ENCODE assay signal across 14 cellular contexts in the genomic region with DNA sequence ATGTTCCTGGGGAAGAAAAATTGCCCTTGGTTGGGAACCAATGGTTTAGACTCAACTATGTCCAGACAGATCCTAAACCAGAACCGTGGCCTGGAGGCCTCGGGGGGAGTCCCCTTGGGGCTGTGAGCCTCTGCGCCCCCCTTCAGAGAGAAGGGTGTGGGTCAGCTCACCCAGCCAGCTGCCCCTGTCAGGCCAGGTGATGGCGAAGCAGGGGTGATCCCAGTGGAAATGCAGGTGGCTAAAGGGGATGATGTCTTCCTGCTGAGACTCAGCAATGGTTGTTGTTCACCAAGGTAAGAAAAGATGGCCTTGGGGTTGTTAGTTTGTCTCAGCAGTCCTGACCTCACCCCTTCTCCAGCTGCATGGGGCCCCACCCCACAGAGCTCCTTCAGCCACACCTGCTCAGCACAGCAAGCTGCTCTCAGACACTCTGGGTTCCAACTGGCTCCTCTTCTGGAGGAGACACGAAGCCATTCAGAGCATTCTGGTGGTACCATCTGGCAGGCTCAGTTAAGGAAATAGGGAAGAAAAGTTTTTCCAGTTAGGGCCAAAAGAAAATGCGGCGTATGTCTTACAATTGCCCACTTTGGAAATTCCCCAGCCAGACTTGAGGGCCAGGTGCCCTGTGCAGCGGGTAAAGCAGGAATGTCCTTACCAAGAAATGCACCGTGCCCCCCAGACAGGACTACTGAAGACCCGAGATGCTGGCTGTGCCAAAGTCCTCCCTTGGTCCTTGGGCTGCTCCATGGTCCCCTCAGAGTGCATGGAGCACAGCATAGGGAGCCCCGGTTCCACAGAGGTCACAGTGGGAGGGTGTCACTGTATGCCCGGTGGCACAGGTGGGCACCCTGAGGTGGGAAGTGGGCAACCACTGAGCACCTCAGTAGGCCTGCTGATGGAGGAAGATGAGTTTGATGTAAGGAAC.
"Had no signal": no experiment of that assay in that cellular context is flagged by ENCODE, and none has a peak within 500 bp of the region (broad histone marks: within the 10 kb centered on the region; RNA-seq: fewer than 3 reads in every experiment).

No MANE protein-coding gene starts in this region.

- DNase-seq: activated CD4-positive, alpha-beta T cell treated with anti-CD3 and anti-CD28 coated beads, Interleukin-2, amount 50 U/mL, for 1 hour; activated naive CD4-positive, alpha-beta T cell treated with anti-CD3 and anti-CD28 coated beads for 36 hours; activated T-cell treated with anti-CD3 and anti-CD28 coated beads, Interleukin-2, amount 50 U/mL, for 1 hour; dorsolateral prefrontal cortex; mammary epithelial cell; naive thymus-derived CD4-positive, alpha-beta T cell; pancreas; stimulated activated CD4-positive, alpha-beta T cell treated with anti-CD3 and anti-CD28 coated beads, Interleukin-2, amount 100 ng/mL, for 48 hours; stimulated activated naive CD4-positive, alpha-beta T cell; T-helper 9 cell; tibial artery; uterus had no signal

- H3K4me3 Mint-ChIP-seq: activated naive CD4-positive, alpha-beta T cell treated with anti-CD3 and anti-CD28 coated beads for 36 hours; naive thymus-derived CD4-positive, alpha-beta T cell had no signal

- H3K4me1 Mint-ChIP-seq: naive thymus-derived CD4-positive, alpha-beta T cell had no signal

- H3K4me1 ChIP-seq: pancreas, uterus had no signal

- H3K4me3 ChIP-seq: ascending aorta, dorsolateral prefrontal cortex, pancreas, tibial artery, uterus had no signal

- H3K9me3 Mint-ChIP-seq: activated naive CD4-positive, alpha-beta T cell treated with anti-CD3 and anti-CD28 coated beads for 36 hours; activated T-helper 2 cell treated with anti-CD3 and anti-CD28 coated beads, Interferon-gamma antibody, Interleukin-2, Interleukin-4, amounts not matched to agents 10 μg/mL and 5 μg/mL and 100 μg/mL, durations not matched to agents 14 hours and 24 hours and 36 hours had no signal

- H3K27ac Mint-ChIP-seq: activated naive CD4-positive, alpha-beta T cell treated with anti-CD3 and anti-CD28 coated beads for 36 hours; activated T-helper 2 cell treated with anti-CD3 and anti-CD28 coated beads, Interferon-gamma antibody, Interleukin-2, Interleukin-4, amounts not matched to agents 10 μg/mL and 5 μg/mL and 100 μg/mL, durations not matched to agents 14 hours and 24 hours and 36 hours; naive thymus-derived CD4-positive, alpha-beta T cell had no signal

- H3K9me3 ChIP-seq: ascending aorta, pancreas, tibial artery, uterus had no signal

- H3K36me3 Mint-ChIP-seq: naive thymus-derived CD4-positive, alpha-beta T cell had no signal

- H3K27me3 ChIP-seq: ascending aorta, pancreas, tibial artery, uterus had no signal

- H3K36me3 ChIP-seq: ascending aorta, pancreas, tibial artery, uterus had no signal

- H3K27ac ChIP-seq: ascending aorta, dorsolateral prefrontal cortex, pancreas, tibial artery, uterus had no signal
